11 cellular contexts compared by ENCODE assay signal in genomic region chr6:30075987-30076311, GRCh38. TPM values are rescaled to one million over a fixed set of nuclear protein-coding genes. Genes with fewer than 3 reads are reported as not detected.
DNase-seq lines count a peak whose midpoint lies in the region; ATAC-seq and TF ChIP-seq lines count a peak whose summit lies in the region.
"Had no signal": no experiment of that assay in that cellular context is flagged by ENCODE, and none has a peak within 500 bp of the region (broad histone marks: within the 10 kb centered on the region; RNA-seq: fewer than 3 reads in every experiment).

No MANE protein-coding gene starts in this region.

- H3K9ac ChIP-seq in SU-DHL-6 (ENCODE audit: low read length): no peak overlapping the region
- no peak overlapping the region for H3K9ac ChIP-seq in iPS-18a (ENCODE audit: low read length)

- TF ChIP-seq POLR2A in suprapubic skin (IDR thresholded peaks at IDR 0.05): no peak

- H3K27me3 Mint-ChIP-seq in activated CD8-positive, alpha-beta T cell treated with anti-CD3 and anti-CD28 coated beads, Interleukin-2, amount 10 ng/mL, durations not matched to agents 7 days and 5 days (ENCODE audit: low read depth): peaks cover 75% of the 10 kb centered on the region
- H3K27me3 Mint-ChIP-seq in activated CD8-positive, alpha-beta T cell treated with anti-CD3 and anti-CD28 coated beads for 36 hours: peaks cover 55% of the 10 kb centered on the region

- CTCF ChIA-PET in activated CD8-positive, alpha-beta T cell treated with anti-CD3 and anti-CD28 coated beads, Interleukin-2, amount 10 ng/mL, durations not matched to agents 7 days and 5 days (lab: Charles Lee): interaction anchor here (1.4 to 2.5 kb wide), 3 partner anchors 10 to 27 kb away, joined by 3 to 12 read pairs (median 12); partner anchors contain the start of gene PPP1R11
- CTCF ChIA-PET in activated CD8-positive, alpha-beta T cell treated with anti-CD3 and anti-CD28 coated beads for 36 hours (lab: Charles Lee): interaction anchor here (0.6 to 1.6 kb wide), 4 partner anchors 8 to 422 kb away, joined by 3 to 11 read pairs (median 4); partner anchors contain the start of gene PPP1R11

- H3K4me3 ChIP-seq in SU-DHL-6 (ENCODE audit: insufficient read depth, low read length, poor library complexity, severe bottlenecking) (no peak overlapping the region), iPS-18a (ENCODE audit: low read length) (peak overlapping the region; percentile 63), suprapubic skin (peak overlapping the region; percentile 65)

- no peak overlapping the region for H3K4me3 Mint-ChIP-seq in activated CD8-positive, alpha-beta T cell treated with anti-CD3 and anti-CD28 coated beads, Interleukin-2, amount 10 ng/mL, durations not matched to agents 7 days and 5 days
- no peak overlapping the region for H3K4me3 Mint-ChIP-seq in activated CD8-positive, alpha-beta T cell treated with anti-CD3 and anti-CD28 coated beads for 36 hours

- intact Hi-C loops in activated CD8-positive, alpha-beta T cell treated with anti-CD3 and anti-CD28 coated beads for 36 hours (cut with micrococcal nuclease): no loop called here

- POLR2A ChIA-PET in activated CD8-positive, alpha-beta T cell treated with anti-CD3 and anti-CD28 coated beads, Interleukin-2, amount 10 ng/mL, durations not matched to agents 7 days and 5 days (lab: Charles Lee): interaction anchor here (2.2 kb wide), 2 partner anchors 10 to 15 kb away, joined by 6 to 10 read pairs; partner anchors contain the start of genes POLR1H and PPP1R11
- POLR2A ChIA-PET in activated CD8-positive, alpha-beta T cell treated with anti-CD3 and anti-CD28 coated beads for 36 hours (lab: Charles Lee): no interaction called here

- no peaks in the 10 kb centered on the region for H4K20me1 ChIP-seq in SU-DHL-6 (ENCODE audit: low read depth, low read length)

- H3K4me1 ChIP-seq in iPS-18a (ENCODE audit: control insufficient read depth, low read depth, low read length) (no peaks in the 10 kb centered on the region), suprapubic skin (peaks cover 40% of the 10 kb centered on the region)

- H3K27me3 ChIP-seq in SU-DHL-6 (ENCODE audit: low read length): 0 out of 2 replicates have a peak, but pooled peaks cover 3% of the 10 kb centered on the region
- H3K27me3 ChIP-seq in iPS-18a (ENCODE audit: control insufficient read depth, insufficient read depth, low read length): peaks cover 60% of the 10 kb centered on the region
- peaks cover 33% of the 10 kb centered on the region for H3K27me3 ChIP-seq in suprapubic skin

- H3K9me3 Mint-ChIP-seq in activated CD8-positive, alpha-beta T cell treated with anti-CD3 and anti-CD28 coated beads, Interleukin-2, amount 10 ng/mL, durations not matched to agents 7 days and 5 days (ENCODE audit: insufficient read depth): no peaks in the 10 kb centered on the region
- H3K9me3 Mint-ChIP-seq in activated CD8-positive, alpha-beta T cell treated with anti-CD3 and anti-CD28 coated beads for 36 hours: no peaks in the 10 kb centered on the region

- no peaks in the 10 kb centered on the region for H3K9me3 ChIP-seq in SU-DHL-6 (ENCODE audit: insufficient read depth, low read length)
- H3K9me3 ChIP-seq in iPS-18a (ENCODE audit: control insufficient read depth, low read depth, low read length): no peaks in the 10 kb centered on the region
- H3K9me3 ChIP-seq in suprapubic skin: no peaks in the 10 kb centered on the region
- H3K9me3 ChIP-seq: transverse colon had no signal

- no peak for TF ChIP-seq CTCF in activated CD8-positive, alpha-beta T cell treated with anti-CD3 and anti-CD28 coated beads for 36 hours (IDR thresholded peaks at IDR 0.05)
- TF ChIP-seq CTCF in SU-DHL-6 (IDR thresholded peaks at IDR 0.05; ENCODE audit: insufficient read depth, low read length, poor library complexity, severe bottlenecking): peak; percentile 9
- no peak for TF ChIP-seq CTCF in suprapubic skin (IDR thresholded peaks at IDR 0.05)

- H3K36me3 Mint-ChIP-seq in activated CD8-positive, alpha-beta T cell treated with anti-CD3 and anti-CD28 coated beads, Interleukin-2, amount 10 ng/mL, durations not matched to agents 7 days and 5 days (ENCODE audit: low read depth): peaks cover 7% of the 10 kb centered on the region
- H3K36me3 Mint-ChIP-seq in activated CD8-positive, alpha-beta T cell treated with anti-CD3 and anti-CD28 coated beads for 36 hours (ENCODE audit: low read depth): peaks cover 2% of the 10 kb centered on the region

- no peak for TF ChIP-seq EP300 in suprapubic skin (IDR thresholded peaks at IDR 0.05)

- H3F3A ChIP-seq in SU-DHL-6 (ENCODE audit: insufficient read depth): no peaks in the 10 kb centered on the region

- no peak for ATAC-seq in activated CD8-positive, alpha-beta T cell treated with anti-CD3 and anti-CD28 coated beads, Interleukin-2, amount 10 ng/mL, durations not matched to agents 7 days and 5 days
- no peak for ATAC-seq in activated CD8-positive, alpha-beta T cell treated with anti-CD3 and anti-CD28 coated beads for 36 hours
- no peak for ATAC-seq in HG03432 (IDR thresholded peaks at IDR 0.05; ENCODE audit: unreplicated experiment)
- ATAC-seq in GM18873 (IDR thresholded peaks at IDR 0.05; ENCODE audit: low FRiP score, unreplicated experiment): no peak

- no peaks in the 10 kb centered on the region for H3K9me2 ChIP-seq in SU-DHL-6 (replicated peaks; ENCODE audit: insufficient read depth, low read length)

- no peak overlapping the region for H3K27ac Mint-ChIP-seq in activated CD8-positive, alpha-beta T cell treated with anti-CD3 and anti-CD28 coated beads, Interleukin-2, amount 10 ng/mL, durations not matched to agents 7 days and 5 days
- H3K27ac Mint-ChIP-seq in activated CD8-positive, alpha-beta T cell treated with anti-CD3 and anti-CD28 coated beads for 36 hours: no peak overlapping the region

- H3K36me3 ChIP-seq in SU-DHL-6 (ENCODE audit: low read length) (no peaks in the 10 kb centered on the region), iPS-18a (ENCODE audit: control insufficient read depth, low read depth, low read length) (no peaks in the 10 kb centered on the region), suprapubic skin (peaks cover 5% of the 10 kb centered on the region)
- H3K36me3 ChIP-seq: transverse colon had no signal

- H3K4me1 Mint-ChIP-seq in activated CD8-positive, alpha-beta T cell treated with anti-CD3 and anti-CD28 coated beads, Interleukin-2, amount 10 ng/mL, durations not matched to agents 7 days and 5 days (ENCODE audit: low read depth): peaks cover 45% of the 10 kb centered on the region
- peaks cover 26% of the 10 kb centered on the region for H3K4me1 Mint-ChIP-seq in activated CD8-positive, alpha-beta T cell treated with anti-CD3 and anti-CD28 coated beads for 36 hours (ENCODE audit: low read depth)

- peak; percentile 9 for DNase-seq in activated CD8-positive, alpha-beta T cell treated with anti-CD3 and anti-CD28 coated beads, Interleukin-2, amount 10 ng/mL, durations not matched to agents 7 days and 5 days
- no peak for DNase-seq in activated CD8-positive, alpha-beta T cell treated with anti-CD3 and anti-CD28 coated beads for 36 hours
- DNase-seq in suprapubic skin (ENCODE audit: low spot score in 2 of 2) (peak in 1 of 2 donors; percentile 80), D341Med (ENCODE audit: low spot score) (no peak)
- DNase-seq: cerebellar nuclear complex, T-helper 9 cell had no signal

- H3K27ac ChIP-seq in SU-DHL-6 (ENCODE audit: low read depth, low read length) (no peak overlapping the region), iPS-18a (ENCODE audit: low read length) (no peak overlapping the region), suprapubic skin (peak overlapping the region; percentile 89)
- H3K27ac ChIP-seq: transverse colon had no signal

- 24% methylated on average over 10 of the region's 10 CpGs for WGBS in suprapubic skin

- H2AFZ ChIP-seq in SU-DHL-6 (ENCODE audit: low read depth, low read length, severe bottlenecking): no peak overlapping the region

- H3K79me2 ChIP-seq in SU-DHL-6 (ENCODE audit: insufficient read depth, low read length): no peaks in the 10 kb centered on the region

- no peak overlapping the region for H3K4me2 ChIP-seq in SU-DHL-6 (ENCODE audit: low read depth, low read length, poor library complexity, severe bottlenecking)

RNA-seq across cellular contexts. Expression of gene RNF39, which starts 0.4 kb away (rescaled TPM):
- not detected for total RNA-seq in activated CD8-positive, alpha-beta T cell treated with anti-CD3 and anti-CD28 coated beads, Interleukin-2, amount 10 ng/mL, durations not matched to agents 7 days and 5 days
- not detected for total RNA-seq in activated CD8-positive, alpha-beta T cell treated with anti-CD3 and anti-CD28 coated beads for 36 hours
- total RNA-seq in suprapubic skin: 10 to 100 TPM; 29.1 to 73.1 (median 44.6) TPM

RNA-seq across cellular contexts. Expression of gene PPP1R11, which starts 9.0 kb away (rescaled TPM):
- total RNA-seq in activated CD8-positive, alpha-beta T cell treated with anti-CD3 and anti-CD28 coated beads, Interleukin-2, amount 10 ng/mL, durations not matched to agents 7 days and 5 days: 10 to 100 TPM; 48.1 to 50.3 TPM
- total RNA-seq in activated CD8-positive, alpha-beta T cell treated with anti-CD3 and anti-CD28 coated beads for 36 hours: 10 to 100 TPM; 33.8 to 34.1 TPM
- 10 to 100 TPM; 35.2 to 54.4 (median 44.2) TPM for total RNA-seq in suprapubic skin

RNA-seq across cellular contexts. Expression of gene POLR1H, which starts 14.9 kb away (rescaled TPM):
- total RNA-seq in activated CD8-positive, alpha-beta T cell treated with anti-CD3 and anti-CD28 coated beads, Interleukin-2, amount 10 ng/mL, durations not matched to agents 7 days and 5 days: 10 to 100 TPM; 52.3 to 60.4 TPM
- total RNA-seq in activated CD8-positive, alpha-beta T cell treated with anti-CD3 and anti-CD28 coated beads for 36 hours: 10 to 100 TPM; 53.0 to 58.1 TPM
- 10 to 100 TPM; 16.7 to 23.9 (median 21.6) TPM for total RNA-seq in suprapubic skin

RNA-seq across cellular contexts. Expression of gene TRIM31, which starts 36.9 kb away (rescaled TPM):
- not detected for total RNA-seq in activated CD8-positive, alpha-beta T cell treated with anti-CD3 and anti-CD28 coated beads, Interleukin-2, amount 10 ng/mL, durations not matched to agents 7 days and 5 days
- total RNA-seq in activated CD8-positive, alpha-beta T cell treated with anti-CD3 and anti-CD28 coated beads for 36 hours: not detected
- total RNA-seq in suprapubic skin: under 1 TPM in 1 of 4 donors, not detected in 3; 0.57 TPM

RNA-seq across cellular contexts. Expression of gene TRIM40, which starts 60.0 kb away (rescaled TPM):
- total RNA-seq in activated CD8-positive, alpha-beta T cell treated with anti-CD3 and anti-CD28 coated beads, Interleukin-2, amount 10 ng/mL, durations not matched to agents 7 days and 5 days: not detected
- not detected for total RNA-seq in activated CD8-positive, alpha-beta T cell treated with anti-CD3 and anti-CD28 coated beads for 36 hours
- not detected for total RNA-seq in suprapubic skin

Comparison
In these comparisons a context has a peak if more than half of its experiments do, and no peak if none do; other contexts are left out.
1. RNA of gene RNF39, which starts 0.4 kb away (total RNA-seq): 29.1 to 73.1 TPM in suprapubic skin; not detected in activated CD8-positive, alpha-beta T cell treated with anti-CD3 and anti-CD28 coated beads for 36 hours and not detected in activated CD8-positive, alpha-beta T cell treated with anti-CD3 and anti-CD28 coated beads, Interleukin-2, amount 10 ng/mL, durations not matched to agents 7 days and 5 days; every median in the first group is over 10 times any median in the second.